In the genomic region with DNA sequence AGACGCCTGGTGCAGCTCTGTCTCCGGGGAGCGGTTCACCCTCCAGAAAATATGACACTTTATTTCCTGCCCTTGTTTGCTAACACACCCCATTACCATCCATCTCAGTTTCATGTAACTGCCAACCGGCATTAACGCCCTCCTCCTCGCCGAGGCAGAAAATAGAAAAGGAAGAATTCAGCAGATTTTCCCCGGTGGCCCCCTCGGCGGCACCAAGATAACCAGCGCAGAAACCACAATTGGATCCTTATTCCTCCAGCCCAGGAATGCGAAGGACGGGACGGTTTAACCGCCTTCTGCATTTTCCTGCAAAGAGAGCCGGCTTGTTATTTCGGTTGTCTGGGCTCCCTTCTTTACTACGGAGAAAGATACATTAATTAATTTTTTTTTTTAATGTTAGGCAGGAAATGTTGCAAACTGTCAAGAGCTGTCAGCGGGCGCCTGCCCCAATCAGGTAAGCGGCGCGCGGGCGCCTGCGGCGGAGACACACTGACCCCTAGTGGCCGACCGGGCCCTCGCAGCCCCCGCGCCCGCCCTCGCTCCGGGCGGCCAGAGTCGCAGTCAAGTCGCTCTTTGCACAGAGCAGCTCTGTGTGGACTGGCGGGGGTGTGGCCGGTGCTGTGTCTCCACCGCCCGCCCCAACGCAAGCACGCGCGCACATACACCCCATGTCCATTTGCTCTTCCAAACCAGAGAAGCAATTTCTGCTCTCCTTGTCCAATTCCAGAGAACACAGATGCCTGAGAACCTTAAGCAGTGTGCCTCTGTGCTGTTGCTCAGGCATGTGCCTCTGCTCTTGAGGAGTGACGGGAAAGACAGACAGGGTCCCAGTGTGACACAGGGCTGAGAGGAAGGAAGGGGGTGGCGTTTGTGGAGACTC, we compare ENCODE assay signal across 1 cellular context.
TF ChIP-seq lines count a peak whose summit lies in the region.

No MANE protein-coding gene starts in this region.

TF ChIP-seq in HepG2, 621 proteins besides CTCF, POLR2A, EP300 and RAD21 (continued from another document and continues in another):
- TF ChIP-seq ZNF225 (CRISPR knock-in tag; IDR thresholded peaks at IDR 0.05), result 0 out of 2 replicates have a peak, but pooled peaks have one; percentile 56
- peak; percentile 73; the same call in 1 of the 2 replicates for TF ChIP-seq TGIF2 (CRISPR knock-in tag; IDR thresholded peaks at IDR 0.05)
- 0 out of 2 replicates have a peak, but pooled peaks have one; percentile 65 for TF ChIP-seq RELA (CRISPR knock-in tag; IDR thresholded peaks at IDR 0.05)
- TF ChIP-seq, protein P1, sequence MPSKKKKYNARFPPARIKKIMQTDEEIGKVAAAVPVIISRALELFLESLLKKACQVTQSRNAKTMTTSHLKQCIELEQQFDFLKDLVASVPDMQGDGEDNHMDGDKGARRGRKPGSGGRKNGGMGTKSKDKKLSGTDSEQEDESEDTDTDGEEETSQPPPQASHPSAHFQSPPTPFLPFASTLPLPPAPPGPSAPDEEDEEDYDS (CRISPR knock-in tag; IDR thresholded peaks at IDR 0.05), result 0 out of 2 replicates have a peak, but pooled peaks have one; percentile 24
- TF ChIP-seq TBP (CRISPR knock-in tag; IDR thresholded peaks at IDR 0.05), result no peak
- TF ChIP-seq, protein P2, sequence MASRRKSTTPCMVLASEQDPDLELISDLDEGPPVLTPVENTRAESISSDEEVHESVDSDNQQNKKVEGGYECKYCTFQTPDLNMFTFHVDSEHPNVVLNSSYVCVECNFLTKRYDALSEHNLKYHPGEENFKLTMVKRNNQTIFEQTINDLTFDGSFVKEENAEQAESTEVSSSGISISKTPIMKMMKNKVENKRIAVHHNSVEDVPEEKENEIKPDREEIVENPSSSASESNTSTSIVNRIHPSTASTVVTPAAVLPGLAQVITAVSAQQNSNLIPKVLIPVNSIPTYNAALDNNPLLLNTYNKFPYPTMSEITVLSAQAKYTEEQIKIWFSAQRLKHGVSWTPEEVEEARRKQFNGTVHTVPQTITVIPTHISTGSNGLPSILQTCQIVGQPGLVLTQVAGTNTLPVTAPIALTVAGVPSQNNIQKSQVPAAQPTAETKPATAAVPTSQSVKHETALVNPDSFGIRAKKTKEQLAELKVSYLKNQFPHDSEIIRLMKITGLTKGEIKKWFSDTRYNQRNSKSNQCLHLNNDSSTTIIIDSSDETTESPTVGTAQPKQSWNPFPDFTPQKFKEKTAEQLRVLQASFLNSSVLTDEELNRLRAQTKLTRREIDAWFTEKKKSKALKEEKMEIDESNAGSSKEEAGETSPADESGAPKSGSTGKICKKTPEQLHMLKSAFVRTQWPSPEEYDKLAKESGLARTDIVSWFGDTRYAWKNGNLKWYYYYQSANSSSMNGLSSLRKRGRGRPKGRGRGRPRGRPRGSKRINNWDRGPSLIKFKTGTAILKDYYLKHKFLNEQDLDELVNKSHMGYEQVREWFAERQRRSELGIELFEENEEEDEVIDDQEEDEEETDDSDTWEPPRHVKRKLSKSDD (CRISPR knock-in tag; IDR thresholded peaks at IDR 0.05; ENCODE audit: low read depth), result 0 out of 2 replicates have a peak, but pooled peaks have one; percentile 50
- peak; percentile 89 for TF ChIP-seq STAG1 (CRISPR knock-in tag; IDR thresholded peaks at IDR 0.05)
- TF ChIP-seq FOSL2 (CRISPR knock-in tag; IDR thresholded peaks at IDR 0.05), result peak; percentile 24; the same call in 1 of the 2 replicates
- TF ChIP-seq, protein P3, sequence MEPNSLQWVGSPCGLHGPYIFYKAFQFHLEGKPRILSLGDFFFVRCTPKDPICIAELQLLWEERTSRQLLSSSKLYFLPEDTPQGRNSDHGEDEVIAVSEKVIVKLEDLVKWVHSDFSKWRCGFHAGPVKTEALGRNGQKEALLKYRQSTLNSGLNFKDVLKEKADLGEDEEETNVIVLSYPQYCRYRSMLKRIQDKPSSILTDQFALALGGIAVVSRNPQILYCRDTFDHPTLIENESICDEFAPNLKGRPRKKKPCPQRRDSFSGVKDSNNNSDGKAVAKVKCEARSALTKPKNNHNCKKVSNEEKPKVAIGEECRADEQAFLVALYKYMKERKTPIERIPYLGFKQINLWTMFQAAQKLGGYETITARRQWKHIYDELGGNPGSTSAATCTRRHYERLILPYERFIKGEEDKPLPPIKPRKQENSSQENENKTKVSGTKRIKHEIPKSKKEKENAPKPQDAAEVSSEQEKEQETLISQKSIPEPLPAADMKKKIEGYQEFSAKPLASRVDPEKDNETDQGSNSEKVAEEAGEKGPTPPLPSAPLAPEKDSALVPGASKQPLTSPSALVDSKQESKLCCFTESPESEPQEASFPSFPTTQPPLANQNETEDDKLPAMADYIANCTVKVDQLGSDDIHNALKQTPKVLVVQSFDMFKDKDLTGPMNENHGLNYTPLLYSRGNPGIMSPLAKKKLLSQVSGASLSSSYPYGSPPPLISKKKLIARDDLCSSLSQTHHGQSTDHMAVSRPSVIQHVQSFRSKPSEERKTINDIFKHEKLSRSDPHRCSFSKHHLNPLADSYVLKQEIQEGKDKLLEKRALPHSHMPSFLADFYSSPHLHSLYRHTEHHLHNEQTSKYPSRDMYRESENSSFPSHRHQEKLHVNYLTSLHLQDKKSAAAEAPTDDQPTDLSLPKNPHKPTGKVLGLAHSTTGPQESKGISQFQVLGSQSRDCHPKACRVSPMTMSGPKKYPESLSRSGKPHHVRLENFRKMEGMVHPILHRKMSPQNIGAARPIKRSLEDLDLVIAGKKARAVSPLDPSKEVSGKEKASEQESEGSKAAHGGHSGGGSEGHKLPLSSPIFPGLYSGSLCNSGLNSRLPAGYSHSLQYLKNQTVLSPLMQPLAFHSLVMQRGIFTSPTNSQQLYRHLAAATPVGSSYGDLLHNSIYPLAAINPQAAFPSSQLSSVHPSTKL (CRISPR knock-in tag; IDR thresholded peaks at IDR 0.05), result peak; percentile 54; the same call in 1 of the 2 replicates
- no peak; the same call in 1 of the 2 replicates for TF ChIP-seq ELF3 (CRISPR knock-in tag; IDR thresholded peaks at IDR 0.05)
- TF ChIP-seq, protein P4, sequence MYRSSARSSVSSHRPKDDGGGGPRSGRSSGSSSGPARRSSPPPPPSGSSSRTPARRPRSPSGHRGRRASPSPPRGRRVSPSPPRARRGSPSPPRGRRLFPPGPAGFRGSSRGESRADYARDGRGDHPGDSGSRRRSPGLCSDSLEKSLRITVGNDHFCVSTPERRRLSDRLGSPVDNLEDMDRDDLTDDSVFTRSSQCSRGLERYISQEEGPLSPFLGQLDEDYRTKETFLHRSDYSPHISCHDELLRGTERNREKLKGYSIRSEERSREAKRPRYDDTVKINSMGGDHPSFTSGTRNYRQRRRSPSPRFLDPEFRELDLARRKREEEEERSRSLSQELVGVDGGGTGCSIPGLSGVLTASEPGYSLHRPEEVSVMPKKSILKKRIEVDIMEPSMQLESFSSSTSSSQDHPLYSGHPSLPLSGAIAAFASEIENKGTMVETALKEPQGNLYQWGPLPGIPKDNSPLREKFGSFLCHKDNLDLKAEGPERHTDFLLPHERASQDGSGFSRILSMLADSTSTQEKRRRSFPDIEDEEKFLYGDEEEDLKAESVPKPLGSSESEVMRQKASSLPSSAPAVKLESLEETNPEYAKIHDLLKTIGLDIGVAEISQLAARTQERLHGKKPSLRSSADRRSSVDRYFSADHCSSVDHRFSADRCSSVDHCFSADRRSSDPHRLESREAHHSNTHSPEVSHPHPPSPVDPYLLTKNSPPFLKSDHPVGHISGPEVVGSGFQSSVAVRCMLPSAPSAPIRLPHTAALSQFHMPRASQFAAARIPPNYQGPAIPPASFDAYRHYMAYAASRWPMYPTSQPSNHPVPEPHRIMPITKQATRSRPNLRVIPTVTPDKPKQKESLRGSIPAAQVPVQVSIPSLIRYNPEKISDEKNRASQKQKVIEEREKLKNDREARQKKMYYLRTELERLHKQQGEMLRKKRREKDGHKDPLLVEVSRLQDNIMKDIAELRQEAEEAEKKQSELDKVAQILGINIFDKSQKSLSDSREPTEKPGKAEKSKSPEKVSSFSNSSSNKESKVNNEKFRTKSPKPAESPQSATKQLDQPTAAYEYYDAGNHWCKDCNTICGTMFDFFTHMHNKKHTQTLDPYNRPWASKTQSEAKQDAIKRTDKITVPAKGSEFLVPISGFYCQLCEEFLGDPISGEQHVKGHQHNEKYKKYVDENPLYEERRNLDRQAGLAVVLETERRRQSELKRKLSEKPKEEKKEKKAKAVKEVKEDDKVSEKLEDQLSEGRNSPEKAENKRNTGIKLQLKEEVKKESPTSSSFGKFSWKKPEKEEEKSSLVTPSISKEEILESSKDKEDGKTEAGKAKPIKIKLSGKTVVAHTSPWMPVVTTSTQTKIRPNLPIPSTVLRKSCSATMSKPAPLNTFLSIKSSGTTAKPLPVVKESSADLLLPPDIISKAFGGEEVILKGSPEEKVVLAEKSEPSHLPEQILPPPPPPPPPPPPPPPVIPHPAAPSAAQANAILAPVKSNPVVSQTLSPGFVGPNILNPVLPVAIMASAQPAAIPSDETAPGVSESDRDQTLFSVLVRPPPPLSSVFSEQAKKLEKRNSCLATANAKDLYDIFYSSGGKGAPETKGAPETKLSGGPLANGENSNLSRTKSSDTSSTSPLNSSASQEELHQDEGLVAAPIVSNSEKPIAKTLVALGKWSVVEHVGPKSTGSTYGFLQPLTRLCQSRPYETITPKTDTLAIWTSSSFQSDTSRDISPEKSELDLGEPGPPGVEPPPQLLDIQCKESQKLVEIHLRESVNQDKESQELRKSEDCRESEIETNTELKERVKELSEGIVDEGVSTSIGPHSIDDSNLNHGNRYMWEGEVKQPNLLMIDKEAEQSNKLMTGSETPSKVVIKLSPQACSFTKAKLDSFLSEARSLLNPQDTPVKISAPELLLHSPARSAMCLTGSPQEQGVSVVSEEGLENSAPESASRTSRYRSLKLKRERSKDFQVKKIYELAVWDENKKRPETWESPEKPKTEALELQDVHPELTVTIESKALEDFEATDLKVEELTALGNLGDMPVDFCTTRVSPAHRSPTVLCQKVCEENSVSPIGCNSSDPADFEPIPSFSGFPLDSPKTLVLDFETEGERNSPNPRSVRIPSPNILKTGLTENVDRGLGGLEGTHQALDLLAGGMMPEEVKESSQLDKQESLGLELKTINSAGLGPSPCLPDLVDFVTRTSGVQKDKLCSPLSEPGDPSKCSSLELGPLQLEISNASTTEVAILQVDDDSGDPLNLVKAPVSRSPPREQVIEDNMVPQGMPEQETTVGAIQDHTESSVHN (CRISPR knock-in tag; IDR thresholded peaks at IDR 0.05), result no peak
- no peak for TF ChIP-seq SOX6 (IDR thresholded peaks at IDR 0.05)
- TF ChIP-seq SOX6 (CRISPR knock-in tag; IDR thresholded peaks at IDR 0.05), result peak; percentile 39; the same call in 1 of the 2 replicates
- TF ChIP-seq, protein P5, sequence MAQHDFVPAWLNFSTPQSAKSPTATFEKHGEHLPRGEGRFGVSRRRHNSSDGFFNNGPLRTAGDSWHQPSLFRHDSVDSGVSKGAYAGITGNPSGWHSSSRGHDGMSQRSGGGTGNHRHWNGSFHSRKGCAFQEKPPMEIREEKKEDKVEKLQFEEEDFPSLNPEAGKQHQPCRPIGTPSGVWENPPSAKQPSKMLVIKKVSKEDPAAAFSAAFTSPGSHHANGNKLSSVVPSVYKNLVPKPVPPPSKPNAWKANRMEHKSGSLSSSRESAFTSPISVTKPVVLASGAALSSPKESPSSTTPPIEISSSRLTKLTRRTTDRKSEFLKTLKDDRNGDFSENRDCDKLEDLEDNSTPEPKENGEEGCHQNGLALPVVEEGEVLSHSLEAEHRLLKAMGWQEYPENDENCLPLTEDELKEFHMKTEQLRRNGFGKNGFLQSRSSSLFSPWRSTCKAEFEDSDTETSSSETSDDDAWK (CRISPR knock-in tag; IDR thresholded peaks at IDR 0.05), result no peak
- peak; percentile 73; the same call in 1 of the 2 replicates for TF ChIP-seq SMAD1 (CRISPR knock-in tag; IDR thresholded peaks at IDR 0.05; ENCODE audit: borderline replicate concordance, low read depth)
- no peak for TF ChIP-seq NR3C1 (CRISPR knock-in tag; IDR thresholded peaks at IDR 0.05)
- peak; percentile 60 for TF ChIP-seq TEAD3 (CRISPR knock-in tag; optimal IDR thresholded peaks at IDR 0.05; ENCODE audit: borderline replicate concordance)
- peak; percentile 89; the same call in 1 of the 2 replicates for TF ChIP-seq ARHGAP35 (CRISPR knock-in tag; IDR thresholded peaks at IDR 0.05; ENCODE audit: borderline replicate concordance)
- TF ChIP-seq DNMT3B (CRISPR knock-in tag; conservative IDR thresholded peaks at IDR 0.05), result 0 out of 2 replicates have a peak, but pooled peaks have one; percentile 64
- no peak for TF ChIP-seq RBAK (CRISPR knock-in tag; IDR thresholded peaks at IDR 0.05)
- no peak for TF ChIP-seq ZNF644 (CRISPR knock-in tag; IDR thresholded peaks at IDR 0.05; ENCODE audit: low read depth)
- TF ChIP-seq ASH2L (IDR thresholded peaks at IDR 0.05; ENCODE audit: insufficient read length, low read depth, low read length), result peak; percentile 25
- no peak for TF ChIP-seq U2AF1 (optimal IDR thresholded peaks at IDR 0.05; ENCODE audit: low read depth, low read length)
- no peak for TF ChIP-seq LCORL (IDR thresholded peaks at IDR 0.05)
- peak; percentile 49; the same call in 1 of the 2 replicates for TF ChIP-seq LCORL (CRISPR knock-in tag; IDR thresholded peaks at IDR 0.05)
- peak; percentile 28; the same call in 1 of the 2 replicates for TF ChIP-seq NFE2L1 (CRISPR knock-in tag; IDR thresholded peaks at IDR 0.05; ENCODE audit: borderline replicate concordance)
- TF ChIP-seq ZNF260 (CRISPR knock-in tag; IDR thresholded peaks at IDR 0.05; ENCODE audit: borderline replicate concordance, low read depth), result no peak
- TF ChIP-seq HDAC6 (IDR thresholded peaks at IDR 0.05; ENCODE audit: low read depth, low read length), result no peak
- peak; percentile 37; the same call in 1 of the 2 replicates for TF ChIP-seq ZNF354B (CRISPR knock-in tag; IDR thresholded peaks at IDR 0.05)
- TF ChIP-seq REL (CRISPR knock-in tag; conservative IDR thresholded peaks at IDR 0.05), result no peak
- TF ChIP-seq CENPX (CRISPR knock-in tag; IDR thresholded peaks at IDR 0.05), result no peak
- TF ChIP-seq, protein P6, sequence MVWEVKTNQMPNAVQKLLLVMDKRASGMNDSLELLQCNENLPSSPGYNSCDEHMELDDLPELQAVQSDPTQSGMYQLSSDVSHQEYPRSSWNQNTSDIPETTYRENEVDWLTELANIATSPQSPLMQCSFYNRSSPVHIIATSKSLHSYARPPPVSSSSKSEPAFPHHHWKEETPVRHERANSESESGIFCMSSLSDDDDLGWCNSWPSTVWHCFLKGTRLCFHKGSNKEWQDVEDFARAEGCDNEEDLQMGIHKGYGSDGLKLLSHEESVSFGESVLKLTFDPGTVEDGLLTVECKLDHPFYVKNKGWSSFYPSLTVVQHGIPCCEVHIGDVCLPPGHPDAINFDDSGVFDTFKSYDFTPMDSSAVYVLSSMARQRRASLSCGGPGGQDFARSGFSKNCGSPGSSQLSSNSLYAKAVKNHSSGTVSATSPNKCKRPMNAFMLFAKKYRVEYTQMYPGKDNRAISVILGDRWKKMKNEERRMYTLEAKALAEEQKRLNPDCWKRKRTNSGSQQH (CRISPR knock-in tag; IDR thresholded peaks at IDR 0.05; ENCODE audit: low read depth), result no peak
- TF ChIP-seq, protein P7, sequence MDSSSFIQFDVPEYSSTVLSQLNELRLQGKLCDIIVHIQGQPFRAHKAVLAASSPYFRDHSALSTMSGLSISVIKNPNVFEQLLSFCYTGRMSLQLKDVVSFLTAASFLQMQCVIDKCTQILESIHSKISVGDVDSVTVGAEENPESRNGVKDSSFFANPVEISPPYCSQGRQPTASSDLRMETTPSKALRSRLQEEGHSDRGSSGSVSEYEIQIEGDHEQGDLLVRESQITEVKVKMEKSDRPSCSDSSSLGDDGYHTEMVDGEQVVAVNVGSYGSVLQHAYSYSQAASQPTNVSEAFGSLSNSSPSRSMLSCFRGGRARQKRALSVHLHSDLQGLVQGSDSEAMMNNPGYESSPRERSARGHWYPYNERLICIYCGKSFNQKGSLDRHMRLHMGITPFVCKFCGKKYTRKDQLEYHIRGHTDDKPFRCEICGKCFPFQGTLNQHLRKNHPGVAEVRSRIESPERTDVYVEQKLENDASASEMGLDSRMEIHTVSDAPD (CRISPR knock-in tag; IDR thresholded peaks at IDR 0.05), result no peak
